ENCODE assay signal across 21 cellular contexts in genomic region chr10:13740416-13740815, GRCh38.
"Had no signal": no experiment of that assay in that cellular context is flagged by ENCODE, and none has a peak within 500 bp of the region (broad histone marks: within the 10 kb centered on the region; RNA-seq: fewer than 3 reads in every experiment).

No MANE protein-coding gene starts in this region.

- H3K27ac ChIP-seq: coronary artery, ovary, psoas muscle, stomach, thyroid gland had no signal

- H3K9me3 Mint-ChIP-seq: central memory CD8-positive, alpha-beta T cell; effector memory CD8-positive, alpha-beta T cell; naive thymus-derived CD4-positive, alpha-beta T cell; stimulated activated effector memory CD8-positive, alpha-beta T cell treated with anti-CD3 and anti-CD28 coated beads, Interleukin-12 subunit alpha, Interleukin-12 subunit beta, amount 100 ng/mL, for 72 hours; type B pancreatic cell had no signal

- H3K9me3 ChIP-seq: ovary, psoas muscle, stomach, thyroid gland had no signal

- DNase-seq: effector memory CD8-positive, alpha-beta T cell; mesendoderm; midbrain; naive thymus-derived CD4-positive, alpha-beta T cell; occipital lobe; ovary; psoas muscle; stimulated activated CD4-positive, alpha-beta T cell treated with anti-CD3 and anti-CD28 coated beads, Interleukin-2, amount 100 ng/mL, for 24 hours; stimulated activated CD4-positive, alpha-beta T cell treated with anti-CD3 and anti-CD28 coated beads, Interleukin-4, amount 100 ng/mL, for 24 hours; stimulated activated naive CD4-positive, alpha-beta T cell treated with Interleukin-2 at 50 U/mL for 16 hours; stomach; thyroid gland had no signal

- H3K4me1 Mint-ChIP-seq: central memory CD8-positive, alpha-beta T cell had no signal

- H3K36me3 ChIP-seq: ovary had no signal

- H3K4me3 ChIP-seq: coronary artery, ovary, psoas muscle, stomach, thyroid gland had no signal

- FAIRE-seq: endometrium, frontal cortex, keratinocyte had no signal

- ATAC-seq: effector memory CD8-positive, alpha-beta T cell; left lobe of liver; naive thymus-derived CD4-positive, alpha-beta T cell; psoas muscle; sciatic nerve; stimulated activated effector memory CD8-positive, alpha-beta T cell treated with anti-CD3 and anti-CD28 coated beads, Interleukin-12 subunit alpha, Interleukin-12 subunit beta, amount 100 ng/mL, for 72 hours had no signal

- H3K4me1 ChIP-seq: stomach, thyroid gland had no signal

- H3K27me3 Mint-ChIP-seq: type B pancreatic cell had no signal

- H3K27me3 ChIP-seq: ovary, stomach, thyroid gland had no signal

- H3K27ac Mint-ChIP-seq: effector memory CD8-positive, alpha-beta T cell; naive thymus-derived CD4-positive, alpha-beta T cell; stimulated activated effector memory CD8-positive, alpha-beta T cell treated with anti-CD3 and anti-CD28 coated beads, Interleukin-12 subunit alpha, Interleukin-12 subunit beta, amount 100 ng/mL, for 72 hours; type B pancreatic cell had no signal

- H3K4me3 Mint-ChIP-seq: central memory CD8-positive, alpha-beta T cell; effector memory CD8-positive, alpha-beta T cell; naive thymus-derived CD4-positive, alpha-beta T cell; stimulated activated effector memory CD8-positive, alpha-beta T cell treated with anti-CD3 and anti-CD28 coated beads, Interleukin-12 subunit alpha, Interleukin-12 subunit beta, amount 100 ng/mL, for 72 hours; type B pancreatic cell had no signal

- H3K36me3 Mint-ChIP-seq: naive thymus-derived CD4-positive, alpha-beta T cell; stimulated activated effector memory CD8-positive, alpha-beta T cell treated with anti-CD3 and anti-CD28 coated beads, Interleukin-12 subunit alpha, Interleukin-12 subunit beta, amount 100 ng/mL, for 72 hours had no signal
